ENCODE assay signal across 8 cellular contexts in the genomic region with DNA sequence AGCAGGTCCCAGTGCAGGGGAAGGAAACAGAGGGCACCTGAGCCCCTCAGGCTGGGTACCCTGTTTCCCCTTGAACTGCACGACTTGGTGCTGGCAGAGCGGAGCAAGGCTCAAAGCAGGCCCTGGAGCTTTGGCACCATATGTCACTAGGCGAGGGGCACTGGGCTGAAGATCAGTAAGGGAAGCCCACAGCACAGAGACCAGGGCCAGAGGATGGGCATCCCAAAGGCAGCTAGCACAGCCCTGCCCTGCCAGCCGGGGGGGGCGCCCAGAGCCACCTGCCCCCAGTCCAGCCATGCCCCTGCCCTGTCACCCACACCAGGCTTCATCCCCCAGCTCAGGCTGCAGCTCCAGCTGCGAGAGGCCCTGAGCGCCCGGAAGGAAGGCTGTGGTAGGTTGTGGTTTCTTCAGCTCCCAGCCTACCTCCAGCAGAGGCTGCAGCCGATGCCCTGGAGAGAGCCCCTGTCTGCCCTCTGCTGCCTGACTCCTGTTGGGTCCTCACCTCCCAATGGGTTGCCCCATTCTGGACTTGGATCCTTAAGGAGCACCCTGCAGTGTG. TPM values are rescaled to one million over a fixed set of nuclear protein-coding genes. Genes with fewer than 3 reads are reported as not detected.
DNase-seq lines count a peak whose midpoint lies in the region; ATAC-seq and TF ChIP-seq lines count a peak whose summit lies in the region.

No MANE protein-coding gene starts in this region.

- H3K4me3 ChIP-seq in fibroblast of villous mesenchyme (ENCODE audit: low read depth, low read length), result no peak overlapping the region
- H3K4me3 ChIP-seq in thyroid gland (replicated peaks in 1 of 3), result no peak overlapping the region

- TF ChIP-seq CTCF in fibroblast of villous mesenchyme (IDR thresholded peaks at IDR 0.05; ENCODE audit: insufficient read depth, low read depth, low read length) (peak; percentile 5), thyroid gland (IDR thresholded peaks at IDR 0.05) (no peak)

- no peaks in the 10 kb centered on the region for H3K36me3 ChIP-seq in thyroid gland

- TF ChIP-seq POLR2A in thyroid gland (IDR thresholded peaks at IDR 0.05), result no peak

- 67 to 80% methylated on average over 2 to 7 of the region's 9 CpGs for WGBS in thyroid gland, 2 donors

- ATAC-seq in activated CD4-positive, CD25-positive, alpha-beta regulatory T cell treated with anti-CD3 and anti-CD28 coated beads, Interleukin-2, amount 50 U/mL, for 24 hours, result peak; percentile 63 to 79
- ATAC-seq in HG03432 (IDR thresholded peaks at IDR 0.05; ENCODE audit: unreplicated experiment), result peak; percentile 77

- no peaks in the 10 kb centered on the region for H3K9me3 ChIP-seq in thyroid gland

- peak overlapping the region; percentile 66 to 74 (median 72) for H3K27ac ChIP-seq in thyroid gland

- peaks cover 47 to 56% of the 10 kb centered on the region in 2 donors for H3K4me1 ChIP-seq in thyroid gland

- no peaks in the 10 kb centered on the region for H3K27me3 ChIP-seq in thyroid gland

- intact Hi-C loops in thyroid gland (cut with DNase I), result no loop called here

- no peak for DNase-seq in activated CD4-positive, CD25-positive, alpha-beta regulatory T cell treated with anti-CD3 and anti-CD28 coated beads, Interleukin-2, amount 50 U/mL, for 72 hours
- DNase-seq in UCSD-AML1 (lab: John Stamatoyannopoulos, UW; ENCODE audit: unreplicated experiment) (peak; percentile 72), fibroblast of villous mesenchyme (ENCODE audit: low read depth) (no peak), thyroid gland (no peak), mucosa of gallbladder (ENCODE audit: low spot score) (no peak), HK-2 (ENCODE audit: unreplicated experiment) (no peak)

RNA-seq across cellular contexts. Expression of a gene that starts 10.9 kb away (rescaled TPM):
- total RNA-seq in fibroblast of villous mesenchyme (18.0 and 20.7 TPM in 2 replicates), thyroid gland (10 to 100 TPM; 21.9 to 63.4 (median 43.8) TPM), mucosa of gallbladder (568 TPM)

RNA-seq across cellular contexts. Expression of a gene that starts 16.8 kb away (rescaled TPM):
- total RNA-seq in fibroblast of villous mesenchyme, result 32.0 and 34.8 TPM in 2 replicates
- total RNA-seq in thyroid gland, result 10 to 100 TPM; 33.1 to 46.5 (median 41.4) TPM
- total RNA-seq in mucosa of gallbladder, result 43.7 TPM

RNA-seq across cellular contexts. Expression of a gene that starts 22.3 kb away (rescaled TPM):
- 0.32 TPM in 1 of 2 replicates, not detected in the other for total RNA-seq in fibroblast of villous mesenchyme
- 1 to 10 TPM in 1 of 4 donors, under 1 TPM in 3; 0.33 to 1.8 (median 0.39) TPM for total RNA-seq in thyroid gland
- total RNA-seq in mucosa of gallbladder, result 5.1 TPM

RNA-seq across cellular contexts. Expression of a gene that starts 46.6 kb away (rescaled TPM):
- total RNA-seq in fibroblast of villous mesenchyme (not detected in 2 replicates), thyroid gland (not detected), mucosa of gallbladder (1.8 TPM)
